23 cellular contexts compared by ENCODE assay signal in the genomic region with DNA sequence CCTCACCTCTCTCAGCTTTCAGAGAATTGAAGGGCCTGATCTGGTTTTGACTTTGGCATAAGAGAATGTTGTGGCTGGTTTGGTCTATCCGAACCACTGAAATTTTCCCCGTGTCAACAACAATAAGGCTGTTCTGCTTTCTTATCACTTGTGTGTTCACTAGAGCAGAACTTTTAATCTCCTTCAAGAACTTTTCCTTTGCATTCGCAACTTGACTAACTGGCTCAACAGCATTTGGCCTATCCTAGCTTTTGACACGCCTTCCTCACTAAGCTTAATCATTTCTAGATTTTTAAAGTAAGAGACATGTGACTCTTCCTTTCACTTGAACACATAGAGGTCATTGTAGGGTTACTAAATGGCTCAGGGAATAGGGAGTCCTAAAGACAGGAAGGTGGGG. TPM values are rescaled to one million over a fixed set of nuclear protein-coding genes. Genes with fewer than 3 reads are reported as not detected.
DNase-seq lines count a peak whose midpoint lies in the region; ATAC-seq and TF ChIP-seq lines count a peak whose summit lies in the region.
"Had no signal": no experiment of that assay in that cellular context is flagged by ENCODE, and none has a peak within 500 bp of the region (broad histone marks: within the 10 kb centered on the region; RNA-seq: fewer than 3 reads in every experiment).

No MANE protein-coding gene starts in this region.

- no peaks in the 10 kb centered on the region for H3K27me3 ChIP-seq in colonic mucosa
- H3K27me3 ChIP-seq in thyroid gland: no peaks in the 10 kb centered on the region
- H3K27me3 ChIP-seq: right atrium auricular region, SJCRH30, tibial nerve had no signal

- no peaks in the 10 kb centered on the region for H3K4me1 ChIP-seq in colonic mucosa
- H3K4me1 ChIP-seq in thyroid gland: peaks cover 0 to 12% of the 10 kb centered on the region in 2 donors
- H3K4me1 ChIP-seq: foreskin keratinocyte, right atrium auricular region, SJCRH30 had no signal

- H3K4me3 Mint-ChIP-seq in memory B cell: peak overlapping the region; percentile 31
- no peak overlapping the region for H3K4me3 Mint-ChIP-seq in natural killer cell

- H3K4me1 Mint-ChIP-seq in memory B cell (peaks cover 39% of the 10 kb centered on the region), natural killer cell (no peaks in the 10 kb centered on the region)

- no peak overlapping the region for H3K9ac ChIP-seq in colonic mucosa (ENCODE audit: low read depth in 2 of 2, low read length in 2 of 2)

- TF ChIP-seq POLR2A in thyroid gland (IDR thresholded peaks at IDR 0.05): no peak

- peak; percentile 51 for ATAC-seq in memory B cell (ENCODE audit: low read depth)
- ATAC-seq in natural killer cell: no peak
- ATAC-seq: foreskin keratinocyte had no signal

- peak; percentile 36 for DNase-seq in LNCaP clone FGC (ENCODE audit: low read depth)
- peak; percentile 62 for DNase-seq in colonic mucosa
- peak in 1 of 2 donors; percentile 14 for DNase-seq in memory B cell (ENCODE audit: low spot score in 2 of 2)
- DNase-seq in thyroid gland: peak; percentile 8 to 20
- no peak for DNase-seq in OCI-M2 (lab: John Stamatoyannopoulos, UW; ENCODE audit: unreplicated experiment)
- DNase-seq in natural killer cell: no peak
- no peak for DNase-seq in HK-2 (ENCODE audit: unreplicated experiment)
- DNase-seq in nucleus accumbens (lab: John Stamatoyannopoulos, UW): no peak
- DNase-seq: activated CD4-positive, alpha-beta T cell treated with anti-CD3 and anti-CD28 coated beads, Interleukin-2, amount 50 U/mL, for 4 hours; activated naive CD4-positive, alpha-beta T cell treated with Interleukin-2 at 50 U/mL for 16 hours; activated T-cell treated with anti-CD3 and anti-CD28 coated beads for 4 hours; hypothalamus; Kasumi-1; NCI-H2107; NCI-H524; SJCRH30; stimulated activated CD4-positive, alpha-beta T cell treated with anti-CD3 and anti-CD28 coated beads, Interleukin-15, amount 100 ng/mL, for 24 hours had no signal

- peak overlapping the region; percentile 56 for H3K27ac Mint-ChIP-seq in memory B cell
- no peak overlapping the region for H3K27ac Mint-ChIP-seq in natural killer cell

- intact Hi-C loops in colonic mucosa (cut with DNase I) (no loop called here), thyroid gland (cut with DNase I) (no loop called here), natural killer cell (cut with micrococcal nuclease) (no loop called here)

- H3K36me3 ChIP-seq in colonic mucosa: no peaks in the 10 kb centered on the region
- H3K36me3 ChIP-seq in thyroid gland: no peaks in the 10 kb centered on the region
- H3K36me3 ChIP-seq: neutrophil, right atrium auricular region, SJCRH30, tibial nerve had no signal

- TF ChIP-seq CTCF in LNCaP clone FGC (IDR thresholded peaks at IDR 0.05; ENCODE audit: control insufficient read depth, extremely low read depth, insufficient read depth) (no peak), colonic mucosa (IDR thresholded peaks at IDR 0.05) (no peak), thyroid gland (IDR thresholded peaks at IDR 0.05) (no peak), natural killer cell (IDR thresholded peaks at IDR 0.05) (no peak)

- 35 to 38% methylated on average over 4 of the region's 4 CpGs for WGBS in thyroid gland, 2 donors

- H3K4me3 ChIP-seq in LNCaP clone FGC (ENCODE audit: low read depth, low read length) (no peak overlapping the region), colonic mucosa (no peak overlapping the region), thyroid gland (replicated peaks in 1 of 3) (no peak overlapping the region)
- H3K4me3 ChIP-seq: right atrium auricular region, SJCRH30, tibial nerve had no signal

- peak overlapping the region; percentile 37 for H3K27ac ChIP-seq in colonic mucosa
- H3K27ac ChIP-seq in thyroid gland: no peak overlapping the region
- H3K27ac ChIP-seq: foreskin keratinocyte, neutrophil, right atrium auricular region, SJCRH30, tibial nerve had no signal

- H3K27me3 Mint-ChIP-seq in memory B cell: no peaks in the 10 kb centered on the region
- H3K27me3 Mint-ChIP-seq in natural killer cell (ENCODE audit: low read depth in 2 of 2): peaks cover 29 to 60% of the 10 kb centered on the region in 2 donors

- H3K9me3 ChIP-seq in colonic mucosa: no peaks in the 10 kb centered on the region
- no peaks in the 10 kb centered on the region for H3K9me3 ChIP-seq in thyroid gland
- H3K9me3 ChIP-seq: neutrophil, right atrium auricular region, SJCRH30, tibial nerve had no signal

- H3K36me3 Mint-ChIP-seq in memory B cell (peaks cover 10% of the 10 kb centered on the region), natural killer cell (no peaks in the 10 kb centered on the region)

- H3K9me3 Mint-ChIP-seq in memory B cell (peaks cover 7% of the 10 kb centered on the region), natural killer cell (no peaks in the 10 kb centered on the region)

RNA-seq across cellular contexts. Expression of a gene that starts 25.9 kb away (rescaled TPM):
- total RNA-seq in colonic mucosa (not detected), thyroid gland (not detected), natural killer cell (not detected)
- total RNA-seq: foreskin keratinocyte; H1; right atrium auricular region; SJCRH30; T-helper 1 cell treated with Interleukin-12 subunit alpha and Interleukin-12 subunit beta and Interleukin-4 antibody, amounts not matched to agents 30 ng/mL and 1 ng/mL, for 36 hours; tibial nerve had no signal

RNA-seq across cellular contexts. Expression of a gene that starts 31.2 kb away (rescaled TPM):
- total RNA-seq in colonic mucosa (10 to 100 TPM; 50.0 to 73.6 TPM), thyroid gland (10 to 100 TPM in 1 of 4 donors, 1 to 10 TPM in 3; 2.8 to 17.6 (median 5.8) TPM), natural killer cell (under 1 TPM in 1 of 3 donors, not detected in 2; 0.35 TPM)

RNA-seq across cellular contexts. Expression of a gene that starts 35.4 kb away (rescaled TPM):
- total RNA-seq in colonic mucosa (10 to 100 TPM; 41.5 to 94.7 TPM), thyroid gland (10 to 100 TPM; 15.5 to 58.9 (median 45.8) TPM), natural killer cell (under 1 TPM in 2 of 3 donors, not detected in 1; 0.60 to 0.68 TPM)

RNA-seq across cellular contexts. Expression of a gene that starts 48.4 kb away (rescaled TPM):
- total RNA-seq in colonic mucosa (not detected), thyroid gland (not detected), natural killer cell (not detected)
- total RNA-seq: foreskin keratinocyte; H1; right atrium auricular region; SJCRH30; T-helper 1 cell treated with Interleukin-12 subunit alpha and Interleukin-12 subunit beta and Interleukin-4 antibody, amounts not matched to agents 30 ng/mL and 1 ng/mL, for 36 hours; tibial nerve had no signal

Comparison
In these comparisons a context has a peak if more than half of its experiments do, and no peak if none do; other contexts are left out.
1. DNase-seq: peak in LNCaP clone FGC (single experiment), colonic mucosa (single experiment) and thyroid gland (2 of 2); none in OCI-M2 (single experiment), natural killer cell (single experiment), HK-2 (single experiment) and nucleus accumbens (0 of 56).
2. RNA of a gene that starts 35.4 kb away (total RNA-seq): 41.5 to 94.7 TPM in colonic mucosa and 15.5 to 58.9 TPM in thyroid gland; 0.60 to 0.68 TPM in natural killer cell; every median in the first group is over 4 times any median in the second.